Comparison of ENCODE assay signal across 1 cellular context in genomic region chr7:135168489-135169140, GRCh38.
TF ChIP-seq lines count a peak whose summit lies in the region.

No MANE protein-coding gene starts in this region.

TF ChIP-seq in GM23338, 12 proteins besides CTCF, POLR2A, EP300 and RAD21 (continued from another document):
- TF ChIP-seq ZNF331 (CRISPR knock-in tag; IDR thresholded peaks at IDR 0.05; ENCODE audit: low read depth) (no peak), CREB1 (CRISPR knock-in tag; IDR thresholded peaks at IDR 0.05; ENCODE audit: low read depth) (no peak)
TF ChIP-seq in GM23338: peak in this region for 0.
